In the genomic region with DNA sequence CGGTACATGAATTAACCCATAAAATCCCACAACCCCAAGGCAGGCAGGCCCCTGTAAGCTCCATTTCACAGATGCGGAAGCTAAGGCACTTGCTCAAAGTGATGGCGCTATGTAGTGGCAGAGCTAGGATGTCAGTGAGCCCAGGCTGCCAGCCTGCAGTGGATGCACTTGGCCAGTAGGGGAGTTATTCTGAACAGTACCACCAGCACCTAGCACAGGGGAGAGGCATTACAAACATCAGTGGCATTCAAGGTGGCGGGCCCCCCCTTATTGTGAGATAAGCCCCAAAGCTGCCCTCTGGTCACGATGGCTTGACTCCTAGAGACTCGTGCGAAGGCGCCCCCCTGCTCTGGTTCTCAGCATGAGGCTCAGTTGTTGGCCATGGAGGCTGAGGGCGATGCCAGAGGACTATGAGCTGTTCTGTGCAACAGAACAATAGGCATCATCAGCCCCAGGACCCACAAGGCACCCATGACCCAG, we compare ENCODE assay signal across 7 cellular contexts. TPM values are rescaled to one million over a fixed set of nuclear protein-coding genes. Genes with fewer than 3 reads are reported as not detected.
A peak's percentile ranks its signal among the peaks of the same experiment; 100 is the strongest.
DNase-seq lines count a peak whose midpoint lies in the region; ATAC-seq and TF ChIP-seq lines count a peak whose summit lies in the region.

No MANE protein-coding gene starts in this region.

- H3K27ac Mint-ChIP-seq in activated CD4-positive, alpha-beta T cell treated with anti-CD3 and anti-CD28 coated beads, Interleukin-2, amount 10 ng/mL, durations not matched to agents 7 days and 5 days: no peak overlapping the region

- H3K4me3 Mint-ChIP-seq in activated CD4-positive, alpha-beta T cell treated with anti-CD3 and anti-CD28 coated beads, Interleukin-2, amount 10 ng/mL, durations not matched to agents 7 days and 5 days: no peak overlapping the region

- no peaks in the 10 kb centered on the region for H3K27me3 ChIP-seq in foreskin keratinocyte

- peaks cover 17% of the 10 kb centered on the region for H3K36me3 Mint-ChIP-seq in activated CD4-positive, alpha-beta T cell treated with anti-CD3 and anti-CD28 coated beads, Interleukin-2, amount 10 ng/mL, durations not matched to agents 7 days and 5 days (ENCODE audit: low read depth)

- peak; percentile 40 for DNase-seq in activated CD4-positive, alpha-beta T cell treated with anti-CD3 and anti-CD28 coated beads, Interleukin-2, amount 10 ng/mL, durations not matched to agents 7 days and 5 days
- DNase-seq in foreskin keratinocyte (no peak), renal cortical epithelial cell (ENCODE audit: low read depth) (peak; percentile 11), NCI-H524 treated with DMSO at 0.1 percent for 48 hours (lab: John Stamatoyannopoulos, UW) (no peak), Ammon's horn (ENCODE audit: low spot score) (no peak)

- no peak overlapping the region for H3K27ac ChIP-seq in foreskin keratinocyte

- TF ChIP-seq CTCF in GM12874 (IDR thresholded peaks at IDR 0.05; ENCODE audit: insufficient read depth, low read depth, low read length): peak; percentile 85
- TF ChIP-seq CTCF in foreskin keratinocyte (conservative IDR thresholded peaks at IDR 0.05): peak; percentile 57

- POLR2A ChIA-PET in activated CD4-positive, alpha-beta T cell treated with anti-CD3 and anti-CD28 coated beads, Interleukin-2, amount 10 ng/mL, durations not matched to agents 7 days and 5 days (lab: Charles Lee): no interaction called here

- no peaks in the 10 kb centered on the region for H3K4me1 ChIP-seq in foreskin keratinocyte

- CTCF ChIA-PET in activated CD4-positive, alpha-beta T cell treated with anti-CD3 and anti-CD28 coated beads, Interleukin-2, amount 10 ng/mL, durations not matched to agents 7 days and 5 days (lab: Charles Lee): interaction anchor here (0.6 to 1.5 kb wide), 3 partner anchors 10 to 706 kb away, joined by 3 to 5 read pairs (median 3); no protein-coding TSS in a partner anchor

- ATAC-seq in HG03432 (IDR thresholded peaks at IDR 0.05; ENCODE audit: unreplicated experiment) (peak; percentile 54), foreskin keratinocyte (peak; percentile 85)

- no peaks in the 10 kb centered on the region for H3K9me3 Mint-ChIP-seq in activated CD4-positive, alpha-beta T cell treated with anti-CD3 and anti-CD28 coated beads, Interleukin-2, amount 10 ng/mL, durations not matched to agents 7 days and 5 days

- no peaks in the 10 kb centered on the region for H3K27me3 Mint-ChIP-seq in activated CD4-positive, alpha-beta T cell treated with anti-CD3 and anti-CD28 coated beads, Interleukin-2, amount 10 ng/mL, durations not matched to agents 7 days and 5 days

- H3K4me1 Mint-ChIP-seq in activated CD4-positive, alpha-beta T cell treated with anti-CD3 and anti-CD28 coated beads, Interleukin-2, amount 10 ng/mL, durations not matched to agents 7 days and 5 days: no peaks in the 10 kb centered on the region

RNA-seq across cellular contexts. Expression of a gene that starts 33.8 kb away (rescaled TPM):
- total RNA-seq in activated CD4-positive, alpha-beta T cell treated with anti-CD3 and anti-CD28 coated beads, Interleukin-2, amount 10 ng/mL, durations not matched to agents 7 days and 5 days: 10 to 100 TPM; 51.9 to 52.9 TPM
- total RNA-seq in foreskin keratinocyte (56.4 and 70.6 TPM in 2 replicates), renal cortical epithelial cell (41.3 and 97.3 TPM in 2 replicates)
- 50.4 and 58.2 TPM in 2 replicates for polyA plus RNA-seq in foreskin keratinocyte

RNA-seq across cellular contexts. Expression of a gene that starts 34.0 kb away (rescaled TPM):
- total RNA-seq in activated CD4-positive, alpha-beta T cell treated with anti-CD3 and anti-CD28 coated beads, Interleukin-2, amount 10 ng/mL, durations not matched to agents 7 days and 5 days: 10 to 100 TPM; 17.1 to 18.7 TPM
- total RNA-seq in foreskin keratinocyte (14.2 and 14.3 TPM in 2 replicates), renal cortical epithelial cell (25.4 and 63.0 TPM in 2 replicates)
- polyA plus RNA-seq in foreskin keratinocyte: 4.5 and 5.3 TPM in 2 replicates

Comparison
In these comparisons a context has a peak if more than half of its experiments do, and no peak if none do; other contexts are left out.
1. DNase-seq: peak in activated CD4-positive, alpha-beta T cell treated with anti-CD3 and anti-CD28 coated beads, Interleukin-2, amount 10 ng/mL, durations not matched to agents 7 days and 5 days (single experiment) and renal cortical epithelial cell (single experiment); none in foreskin keratinocyte (0 of 2), NCI-H524 treated with DMSO at 0.1 percent for 48 hours (single experiment) and Ammon's horn (single experiment).